15 cellular contexts compared by ENCODE assay signal in genomic region chr7:3753868-3754267, GRCh38.
"Had no signal": no experiment of that assay in that cellular context is flagged by ENCODE, and none has a peak within 500 bp of the region (broad histone marks: within the 10 kb centered on the region; RNA-seq: fewer than 3 reads in every experiment).

No MANE protein-coding gene starts in this region.

- ATAC-seq: activated T-cell treated with anti-CD3 and anti-CD28 coated beads, Interleukin-2, amount 50 U/mL, for 72 hours; stimulated activated naive B cell treated with anti-CD40 and anti-IgM and Interleukin-4, amounts not matched to agents 10 μg/mL and 1 μg/mL and 100 μg/mL, for 72 hours had no signal

- H3K4me1 ChIP-seq: breast epithelium, right atrium auricular region, tibial artery, uterus had no signal

- H3K27me3 ChIP-seq: breast epithelium, right atrium auricular region, tibial artery, uterus had no signal

- H3K4me3 ChIP-seq: right atrium auricular region, skin epidermis, tibial artery, uterus had no signal

- H3K9me3 ChIP-seq: breast epithelium, right atrium auricular region, tibial artery, uterus had no signal

- DNase-seq: activated CD4-positive, alpha-beta T cell treated with anti-CD3 and anti-CD28 coated beads, Interleukin-2, amount 10 ng/mL, durations not matched to agents 7 days and 5 days; activated CD8-positive, alpha-beta memory T cell treated with anti-CD3 and anti-CD28 coated beads, Interleukin-2, amount 50 U/mL, for 48 hours; activated gamma-delta T cell treated with Interleukin-2 at 50 U/mL for 16 hours; activated T-cell treated with anti-CD3 and anti-CD28 coated beads, Interleukin-2, amount 50 U/mL, for 72 hours; foreskin melanocyte; nephron progenitor cell; stimulated activated CD4-positive, alpha-beta T cell treated with anti-CD3 and anti-CD28 coated beads, Interleukin-15, amount 100 ng/mL, for 24 hours; stimulated activated CD4-positive, alpha-beta T cell treated with anti-CD3 and anti-CD28 coated beads, Interleukin-4, amount 100 ng/mL, for 1 hour; stimulated activated naive B cell treated with anti-CD40 and anti-IgM and Interleukin-4, amounts not matched to agents 10 μg/mL and 1 μg/mL and 100 μg/mL, for 72 hours; T-helper 9 cell; tibial artery; uterus had no signal

- H3K36me3 ChIP-seq: breast epithelium, right atrium auricular region, tibial artery, uterus had no signal

- H3K27ac ChIP-seq: right atrium auricular region, tibial artery, uterus had no signal
